Comparison of ENCODE assay signal across 8 cellular contexts in the genomic region with DNA sequence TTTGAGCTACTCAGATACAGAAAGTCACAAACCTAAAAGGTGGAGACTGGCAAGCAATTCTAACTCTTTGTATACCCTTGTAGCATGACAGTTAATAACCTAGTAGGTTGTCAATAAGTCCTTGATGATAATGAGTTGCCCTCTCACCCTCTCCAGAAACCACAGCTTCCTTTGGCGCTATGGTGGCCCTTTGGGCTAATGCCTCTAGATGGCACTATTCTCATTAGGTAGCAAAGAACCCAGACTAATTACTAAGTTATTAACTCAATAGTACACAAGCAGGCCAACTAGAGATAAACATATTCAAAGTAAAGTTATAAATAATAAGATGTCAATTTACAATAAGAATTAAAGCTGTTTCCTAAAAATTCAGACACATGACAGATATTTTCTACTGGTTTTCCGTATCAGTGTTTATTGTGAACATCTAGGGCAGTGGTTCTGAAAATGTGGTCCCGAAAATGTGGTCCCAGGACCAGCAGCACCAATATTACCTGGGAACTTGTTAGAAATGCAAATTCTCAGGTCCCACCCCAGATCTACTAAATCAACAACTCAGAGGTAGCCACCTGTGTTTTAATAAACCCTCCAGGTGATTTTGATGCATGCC. TPM values are rescaled to one million over a fixed set of nuclear protein-coding genes. Genes with fewer than 3 reads are reported as not detected.
DNase-seq lines count a peak whose midpoint lies in the region; ATAC-seq and TF ChIP-seq lines count a peak whose summit lies in the region.

No MANE protein-coding gene starts in this region.

- DNase-seq in HT-29 (ENCODE audit: low spot score) (peak; percentile 65), kidney tubule cell (ENCODE audit: low spot score) (peak; percentile 17), middle frontal gyrus (ENCODE audit: extremely low spot score, low spot score) (no peak)
- DNase-seq in activated CD4-positive, alpha-beta T cell treated with anti-CD3 and anti-CD28 coated beads, Interleukin-2, amount 50 U/mL, for 48 hours = peak; percentile 8 to 28

- H3K27ac ChIP-seq in DOHH2 (ENCODE audit: low read depth, low read length) = no peak overlapping the region

- no peaks in the 10 kb centered on the region for H3K4me1 ChIP-seq in DOHH2 (ENCODE audit: control insufficient read depth, low read length)

- peaks cover 27% of the 10 kb centered on the region for H3K36me3 ChIP-seq in DOHH2 (ENCODE audit: control insufficient read depth, low read length)

- no peaks in the 10 kb centered on the region for H4K20me1 ChIP-seq in DOHH2 (ENCODE audit: control insufficient read depth, insufficient read depth, low read depth, low read length)

- H3K9me2 ChIP-seq in DOHH2 (replicated peaks; ENCODE audit: control insufficient read depth, low read length) = no peaks in the 10 kb centered on the region

- H3F3A ChIP-seq in DOHH2 (ENCODE audit: control insufficient read depth, insufficient read depth) = peaks cover 3% of the 10 kb centered on the region; the same call in 1 of the 2 replicates

- H3K4me3 ChIP-seq in DOHH2 (ENCODE audit: low read length) = no peak overlapping the region

- H3K9me3 ChIP-seq in DOHH2 (ENCODE audit: control insufficient read depth, insufficient read depth, low read length) = no peaks in the 10 kb centered on the region

- no peaks in the 10 kb centered on the region for H3K27me3 ChIP-seq in DOHH2 (ENCODE audit: control insufficient read depth, low read length)

- peak; percentile 78 for TF ChIP-seq CTCF in DOHH2 (IDR thresholded peaks at IDR 0.05; ENCODE audit: low read depth, low read length, poor library complexity, severe bottlenecking)

- ATAC-seq in GM19463 (IDR thresholded peaks at IDR 0.05; ENCODE audit: unreplicated experiment) (peak; percentile 88), HG03460 (IDR thresholded peaks at IDR 0.05; ENCODE audit: unreplicated experiment) (no peak), HG02610 (IDR thresholded peaks at IDR 0.05; ENCODE audit: unreplicated experiment) (no peak)

- no peaks in the 10 kb centered on the region; the same call in 1 of the 2 replicates for H3K79me2 ChIP-seq in DOHH2 (ENCODE audit: control insufficient read depth, low read length)

- no peak overlapping the region for H3K4me2 ChIP-seq in DOHH2 (ENCODE audit: low read length)

RNA-seq across cellular contexts. Expression of gene LDAH, which starts 41.1 kb away (rescaled TPM):
- 7.4 and 14.4 TPM in 2 replicates for total RNA-seq in HT-29 (2014; rRNA removed; shearing (Covaris generic))
